In the genomic region with DNA sequence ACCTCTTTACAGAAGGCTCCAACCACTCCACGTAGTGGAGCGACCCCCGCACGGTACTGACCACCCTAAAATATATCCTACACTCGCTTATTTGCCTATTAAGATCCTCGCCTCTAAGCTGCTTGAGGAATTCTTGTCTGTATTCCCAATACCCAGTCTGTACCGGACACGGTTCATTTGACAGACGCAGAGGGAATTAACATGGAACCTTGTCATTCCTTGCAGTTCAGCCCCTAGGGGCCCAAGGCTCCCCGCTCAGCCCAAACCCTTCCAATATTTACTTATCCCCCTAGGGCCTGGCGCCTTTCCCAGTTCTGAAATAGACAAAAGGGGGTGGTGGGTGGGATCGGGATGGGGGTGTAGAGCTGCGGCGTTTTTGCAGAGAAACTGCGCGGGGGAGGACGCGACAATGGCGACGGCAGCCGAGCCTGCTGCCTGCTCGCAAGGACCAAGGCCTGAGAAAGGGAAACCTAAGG, we compare ENCODE assay signal across 8 cellular contexts. TPM values are rescaled to one million over a fixed set of nuclear protein-coding genes. Genes with fewer than 3 reads are reported as not detected.
A peak's percentile ranks its signal among the peaks of the same experiment; 100 is the strongest.
DNase-seq lines count a peak whose midpoint lies in the region; ATAC-seq and TF ChIP-seq lines count a peak whose summit lies in the region.

No MANE protein-coding gene starts in this region.

- POLR2A ChIA-PET in activated CD8-positive, alpha-beta T cell treated with anti-CD3 and anti-CD28 coated beads for 36 hours (lab: Charles Lee), result interaction anchor here (0.9 to 6.5 kb wide), 12 partner anchors 8 to 137 kb away, joined by 4 to 89 read pairs (median 16); partner anchors contain the start of genes AKAP8, RASAL3 and WIZ

- intact Hi-C loops in activated CD8-positive, alpha-beta T cell treated with anti-CD3 and anti-CD28 coated beads for 36 hours (cut with micrococcal nuclease), result loop anchor here (2.0 to 5.0 kb wide), 2 partner anchors 44 to 139 kb away; partner anchors contain the start of gene RASAL3
- intact Hi-C loops in heart left ventricle (cut with DNase I), result loop anchor here in 7 of 10 donors (2.0 to 10.0 kb wide), 5 partner anchors 33 to 243 kb away; partner anchors contain the start of gene AKAP8 (in 2 of the 7)

- no peak for TF ChIP-seq CTCF in activated CD8-positive, alpha-beta T cell treated with anti-CD3 and anti-CD28 coated beads for 36 hours (IDR thresholded peaks at IDR 0.05)
- no peak for TF ChIP-seq CTCF in heart left ventricle (IDR thresholded peaks at IDR 0.05)
- TF ChIP-seq CTCF in retinal pigment epithelial cell (conservative IDR thresholded peaks at IDR 0.05; ENCODE audit: low read depth, low read length), result no peak

- WGBS in heart left ventricle, 4 donors, result 0 to 1% (median 1%) methylated on average over 22 of the region's 22 CpGs

- H3K27ac Mint-ChIP-seq in activated CD8-positive, alpha-beta T cell treated with anti-CD3 and anti-CD28 coated beads for 36 hours, result peak overlapping the region; percentile 99

- no peaks in the 10 kb centered on the region for H3K27me3 Mint-ChIP-seq in activated CD8-positive, alpha-beta T cell treated with anti-CD3 and anti-CD28 coated beads for 36 hours

- H3K4me3 ChIP-seq in heart left ventricle (peak overlapping the region; percentile 75 to 100 (median 93)), retinal pigment epithelial cell (ENCODE audit: low read length) (peak overlapping the region; percentile 96)

- peaks cover 40% of the 10 kb centered on the region for H3K4me1 Mint-ChIP-seq in activated CD8-positive, alpha-beta T cell treated with anti-CD3 and anti-CD28 coated beads for 36 hours (ENCODE audit: low read depth)

- in situ Hi-C loops in ACHN (cut with HindIII; ENCODE audit: low pct_ligation_motif_present, low pct_unique_long_range_greater_than_20kb, low sequenced_read_pairs), result no loop called here

- H3K4me1 ChIP-seq in heart left ventricle, result peaks cover 6 to 64% (median 46%) of the 10 kb centered on the region in 12 donors

- CTCF ChIA-PET in activated CD8-positive, alpha-beta T cell treated with anti-CD3 and anti-CD28 coated beads for 36 hours (lab: Charles Lee), result interaction anchor here (0.8 to 6.7 kb wide), 18 partner anchors 9 to 317 kb away, joined by 3 to 138 read pairs (median 6); partner anchors contain the start of genes AKAP8, BRD4 and WIZ

- H3K9me3 ChIP-seq in heart left ventricle, result no peaks in the 10 kb centered on the region

- H3K9me3 Mint-ChIP-seq in activated CD8-positive, alpha-beta T cell treated with anti-CD3 and anti-CD28 coated beads for 36 hours, result no peaks in the 10 kb centered on the region

- H3K4me3 Mint-ChIP-seq in activated CD8-positive, alpha-beta T cell treated with anti-CD3 and anti-CD28 coated beads for 36 hours, result peak overlapping the region; percentile 98

- DNase-seq in ACHN (peak; percentile 27), HS-27A (ENCODE audit: low read depth) (peak; percentile 9), heart left ventricle (peak in 3 of 5 donors; percentile 30 to 57 (median 40)), retinal pigment epithelial cell (ENCODE audit: low read depth) (no peak), NCI-H226 (no peak)
- no peak for DNase-seq in activated CD8-positive, alpha-beta T cell treated with anti-CD3 and anti-CD28 coated beads for 36 hours
- DNase-seq in stimulated activated CD4-positive, alpha-beta T cell treated with anti-CD3 and anti-CD28 coated beads, Interleukin-2, amount 100 ng/mL, for 48 hours, result no peak

- peak overlapping the region; percentile 71 to 95 (median 91) for H3K27ac ChIP-seq in heart left ventricle

- peaks cover 0 to 37% (median 14%) of the 10 kb centered on the region in 9 donors for H3K36me3 ChIP-seq in heart left ventricle

- no peaks in the 10 kb centered on the region for H3K27me3 ChIP-seq in heart left ventricle

- H3K36me3 Mint-ChIP-seq in activated CD8-positive, alpha-beta T cell treated with anti-CD3 and anti-CD28 coated beads for 36 hours (ENCODE audit: low read depth), result peaks cover 32% of the 10 kb centered on the region

- no peak for TF ChIP-seq POLR2A in heart left ventricle (IDR thresholded peaks at IDR 0.05)

- no peak for ATAC-seq in activated CD8-positive, alpha-beta T cell treated with anti-CD3 and anti-CD28 coated beads for 36 hours
- ATAC-seq in heart left ventricle, result peak in 1 of 4 donors; percentile 0
- ATAC-seq in HG02852 (IDR thresholded peaks at IDR 0.05; ENCODE audit: unreplicated experiment), result no peak

RNA-seq across cellular contexts. Expression of gene AKAP8L, which starts 0.6 kb away (rescaled TPM):
- 10 to 100 TPM; 83.1 to 88.8 TPM for total RNA-seq in activated CD8-positive, alpha-beta T cell treated with anti-CD3 and anti-CD28 coated beads for 36 hours
- total RNA-seq in heart left ventricle, result 10 to 100 TPM; 46.5 to 72.2 (median 60.1) TPM
- polyA plus RNA-seq in heart left ventricle, result 10 to 100 TPM; 43.3 to 67.5 TPM

RNA-seq across cellular contexts. Expression of gene WIZ, which starts 31.6 kb away (rescaled TPM):
- total RNA-seq in activated CD8-positive, alpha-beta T cell treated with anti-CD3 and anti-CD28 coated beads for 36 hours, result 10 to 100 TPM; 19.3 to 21.0 TPM
- 10 to 100 TPM; 23.1 to 52.4 (median 25.7) TPM for total RNA-seq in heart left ventricle
- polyA plus RNA-seq in heart left ventricle, result 10 to 100 TPM; 19.0 to 26.2 TPM

RNA-seq across cellular contexts. Expression of gene AKAP8, which starts 38.6 kb away (rescaled TPM):
- 10 to 100 TPM; 47.6 to 48.2 TPM for total RNA-seq in activated CD8-positive, alpha-beta T cell treated with anti-CD3 and anti-CD28 coated beads for 36 hours
- total RNA-seq in heart left ventricle, result 10 to 100 TPM; 15.3 to 24.8 (median 18.9) TPM
- polyA plus RNA-seq in heart left ventricle, result 10 to 100 TPM in 1 of 2 donors, 1 to 10 TPM in 1; 9.6 to 17.5 TPM

RNA-seq across cellular contexts. Expression of gene RASAL3, which starts 46.2 kb away (rescaled TPM):
- total RNA-seq in activated CD8-positive, alpha-beta T cell treated with anti-CD3 and anti-CD28 coated beads for 36 hours, result 10 to 100 TPM; 83.9 to 85.8 TPM
- 1 to 10 TPM in 5 of 9 donors, under 1 TPM in 4; 0.42 to 9.1 (median 1.0) TPM for total RNA-seq in heart left ventricle
- polyA plus RNA-seq in heart left ventricle, result under 1 TPM; 0.60 to 0.99 TPM

Comparison
In these comparisons a context has a peak if more than half of its experiments do, and no peak if none do; other contexts are left out.
1. DNase-seq: peak in ACHN (single experiment), HS-27A (single experiment) and heart left ventricle (3 of 5); none in activated CD8-positive, alpha-beta T cell treated with anti-CD3 and anti-CD28 coated beads for 36 hours (single experiment), retinal pigment epithelial cell (single experiment), stimulated activated CD4-positive, alpha-beta T cell treated with anti-CD3 and anti-CD28 coated beads, Interleukin-2, amount 100 ng/mL, for 48 hours (0 of 2) and NCI-H226 (single experiment).